In the genomic region with DNA sequence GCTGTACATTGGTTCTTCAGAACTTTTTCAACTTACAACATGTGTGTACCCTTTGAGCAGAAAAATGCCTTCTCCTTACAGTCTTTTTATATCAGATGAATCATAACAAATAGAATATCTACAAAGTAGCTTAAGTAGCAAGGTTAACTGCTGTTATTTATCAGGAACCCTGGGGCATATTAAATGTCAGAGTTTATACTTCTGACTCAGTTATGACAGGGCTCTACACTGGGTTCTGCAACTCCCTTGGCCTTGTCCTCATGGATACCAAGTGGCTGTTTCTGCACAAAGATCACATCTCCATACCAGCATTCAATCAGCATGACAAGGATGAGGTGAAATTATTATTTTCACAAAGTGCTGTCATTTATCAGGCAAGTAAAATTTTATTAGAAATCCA, we compare ENCODE assay signal across 18 cellular contexts. TPM values are rescaled to one million over a fixed set of nuclear protein-coding genes. Genes with fewer than 3 reads are reported as not detected.
"Had no signal": no experiment of that assay in that cellular context is flagged by ENCODE, and none has a peak within 500 bp of the region (broad histone marks: within the 10 kb centered on the region; RNA-seq: fewer than 3 reads in every experiment).

No MANE protein-coding gene starts in this region.

RNA-seq across cellular contexts. Expression of a gene that starts 49.4 kb away (rescaled TPM):
- total RNA-seq: activated B cell treated with CpG ODN at 0.5 μM for 24 hours; activated CD4-positive, alpha-beta memory T cell treated with anti-CD3 and anti-CD28 coated beads for 36 hours; activated CD4-positive, alpha-beta T cell treated with anti-CD3 and anti-CD28 coated beads, Interleukin-2, amount 10 ng/mL, durations not matched to agents 24 days and 14 days; activated CD8-positive, alpha-beta memory T cell treated with anti-CD3 and anti-CD28 coated beads for 36 hours; activated CD8-positive, alpha-beta T cell treated with anti-CD3 and anti-CD28 coated beads for 36 hours; activated naive CD4-positive, alpha-beta T cell treated with anti-CD3 and anti-CD28 coated beads for 36 hours; activated naive CD4-positive, alpha-beta T cell treated with anti-CD3 and anti-CD28 coated beads, Interleukin-2, amount 50 U/mL, for 72 hours; activated naive CD8-positive, alpha-beta T cell treated with anti-CD3 and anti-CD28 coated beads for 36 hours; activated T-cell treated with anti-CD3 and anti-CD28 coated beads, Interleukin-2, amount 50 U/mL, for 4 hours; activated T-cell treated with anti-CD3 and anti-CD28 coated beads, Interleukin-2, amount 50 U/mL, for 72 hours; activated T-helper 1 cell treated with anti-CD3 and anti-CD28 coated beads, Interleukin-12 subunit alpha, Interleukin-12 subunit beta, Interleukin-2, Interleukin-4 antibody, amounts not matched to agents 30 ng/mL and 10 ng/mL and 1 ng/mL, durations not matched to agents 14 hours and 24 hours and 36 hours; activated T-helper 17 cell treated with anti-CD3 and anti-CD28 coated beads, Interleukin-2, amount 50 U/mL, for 72 hours; adrenal gland; aorta; astrocyte; body of pancreas; breast epithelium; cardiac muscle cell had no signal
- polyA plus RNA-seq: adrenal gland, aorta, cardiac muscle cell had no signal
